In genomic region chr15:63860161-63860954, GRCh38 we compare ENCODE assay signal across 9 cellular contexts. TPM values are rescaled to one million over a fixed set of nuclear protein-coding genes. Genes with fewer than 3 reads are reported as not detected.
DNase-seq lines count a peak whose midpoint lies in the region; ATAC-seq and FAIRE-seq lines count a peak whose summit lies in the region.
"Had no signal": no experiment of that assay in that cellular context is flagged by ENCODE, and none has a peak within 500 bp of the region (broad histone marks: within the 10 kb centered on the region; RNA-seq: fewer than 3 reads in every experiment).

No MANE protein-coding gene starts in this region.

- FAIRE-seq in GM19239 (lab: Jason Lieb, UNC): peak; percentile 76

- H3K27ac Mint-ChIP-seq in T-helper 17 cell: peak overlapping the region; percentile 93

- H3K27me3 Mint-ChIP-seq in T-helper 17 cell: no peaks in the 10 kb centered on the region

- DNase-seq in GM19239 (ENCODE audit: insufficient read length, low spot score): peak; percentile 30
- DNase-seq in T-helper 17 cell: peak; percentile 14 to 44 (median 21)
- DNase-seq in activated effector memory CD4-positive, alpha-beta T cell treated with anti-CD3 and anti-CD28 coated beads, Interleukin-2, amount 50 U/mL, for 16 hours: peak; percentile 81
- peak; percentile 49 for DNase-seq in stimulated activated CD4-positive, alpha-beta T cell treated with anti-CD3 and anti-CD28 coated beads, Interleukin-4, amount 100 ng/mL, for 1 hour
- DNase-seq in NCI-H2196 (lab: John Stamatoyannopoulos, UW; ENCODE audit: unreplicated experiment): no peak
- no peak for DNase-seq in NCI-H446 treated with DMSO at 0.1 percent for 48 hours (lab: John Stamatoyannopoulos, UW)
- DNase-seq in cerebellar nuclear complex (lab: John Stamatoyannopoulos, UW): no peak
- DNase-seq: MG63 had no signal

- ATAC-seq in T-helper 17 cell (peak; percentile 93), GM19455 (IDR thresholded peaks at IDR 0.05; ENCODE audit: unreplicated experiment) (no peak)

- no peaks in the 10 kb centered on the region for H3K36me3 Mint-ChIP-seq in T-helper 17 cell (ENCODE audit: low read depth)

- H3K9me3 ChIP-seq in T-helper 17 cell (ENCODE audit: control insufficient read depth, low read length, poor library complexity, severe bottlenecking): no peaks in the 10 kb centered on the region
- H3K9me3 ChIP-seq: MG63 had no signal

- H3K4me1 Mint-ChIP-seq in T-helper 17 cell: peaks cover 28% of the 10 kb centered on the region

- peak overlapping the region; percentile 53 for H3K4me3 Mint-ChIP-seq in T-helper 17 cell

RNA-seq across cellular contexts. Expression of gene HERC1, which starts 26.6 kb away (rescaled TPM):
- 100 to 1,000 TPM; 252 to 271 TPM for total RNA-seq in T-helper 17 cell

Comparison
In these comparisons a context has a peak if more than half of its experiments do, and no peak if none do; other contexts are left out.
1. DNase-seq: peak in GM19239 (single experiment), T-helper 17 cell (3 of 3), activated effector memory CD4-positive, alpha-beta T cell treated with anti-CD3 and anti-CD28 coated beads, Interleukin-2, amount 50 U/mL, for 16 hours (single experiment) and stimulated activated CD4-positive, alpha-beta T cell treated with anti-CD3 and anti-CD28 coated beads, Interleukin-4, amount 100 ng/mL, for 1 hour (single experiment); none in NCI-H2196 (single experiment), NCI-H446 treated with DMSO at 0.1 percent for 48 hours (single experiment) and cerebellar nuclear complex (0 of 2).